20 cellular contexts compared by ENCODE assay signal in the genomic region with DNA sequence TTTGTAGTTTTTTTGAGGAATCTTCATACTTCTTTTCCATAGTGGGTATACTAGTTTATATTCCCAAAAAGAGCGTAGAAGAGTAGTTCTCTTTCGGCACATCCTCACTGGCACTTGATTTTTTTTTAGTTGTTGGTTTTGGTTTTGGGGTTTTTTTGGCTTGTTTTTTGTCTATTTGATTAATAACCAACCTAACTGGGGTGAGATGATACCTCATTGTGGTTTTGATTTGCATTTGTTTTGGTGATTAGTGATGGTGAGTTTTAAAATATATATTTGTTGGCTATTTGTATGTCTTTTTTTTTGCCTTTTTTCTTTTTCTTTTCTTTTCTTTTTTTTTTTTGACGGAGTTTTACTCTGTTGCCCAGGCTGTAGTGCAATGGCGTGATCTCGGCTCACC.
DNase-seq lines count a peak whose midpoint lies in the region; ATAC-seq lines count a peak whose summit lies in the region.
"Had no signal": no experiment of that assay in that cellular context is flagged by ENCODE, and none has a peak within 500 bp of the region (broad histone marks: within the 10 kb centered on the region; RNA-seq: fewer than 3 reads in every experiment).

No MANE protein-coding gene starts in this region.

- peaks cover 3 to 7% of the 10 kb centered on the region in 2 donors for H3K36me3 Mint-ChIP-seq in activated T-cell treated with anti-CD3 and anti-CD28 coated beads, Interleukin-2, amount 50 U/mL, for 72 hours (ENCODE audit: insufficient read depth in 2 of 2)
- H3K36me3 Mint-ChIP-seq in activated T-cell treated with anti-CD3 and anti-CD28 coated beads, Interleukin-2, amount 50 U/mL, for 4 hours (ENCODE audit: insufficient read depth), result peaks cover 4% of the 10 kb centered on the region
- H3K36me3 Mint-ChIP-seq in activated naive CD8-positive, alpha-beta T cell treated with anti-CD3 and anti-CD28 coated beads for 36 hours, result peaks cover 9% of the 10 kb centered on the region
- peaks cover 6% of the 10 kb centered on the region for H3K36me3 Mint-ChIP-seq in activated naive CD8-positive, alpha-beta T cell treated with anti-CD3 and anti-CD28 coated beads, Interleukin-2, amount 50 U/mL, for 24 hours (ENCODE audit: low read depth)
- H3K36me3 Mint-ChIP-seq in stimulated activated naive B cell treated with anti-CD40 and anti-IgM and Interleukin-4, amounts not matched to agents 10 μg/mL and 1 μg/mL and 100 μg/mL, for 72 hours, result peaks cover 3 to 6% of the 10 kb centered on the region in 2 donors

- no peaks in the 10 kb centered on the region for H3K27me3 Mint-ChIP-seq in activated T-cell treated with anti-CD3 and anti-CD28 coated beads, Interleukin-2, amount 50 U/mL, for 72 hours (ENCODE audit: low read depth)
- no peaks in the 10 kb centered on the region for H3K27me3 Mint-ChIP-seq in activated T-cell treated with anti-CD3 and anti-CD28 coated beads, Interleukin-2, amount 50 U/mL, for 4 hours (ENCODE audit: low read depth)
- no peaks in the 10 kb centered on the region for H3K27me3 Mint-ChIP-seq in activated naive CD8-positive, alpha-beta T cell treated with anti-CD3 and anti-CD28 coated beads for 36 hours
- H3K27me3 Mint-ChIP-seq in activated naive CD8-positive, alpha-beta T cell treated with anti-CD3 and anti-CD28 coated beads, Interleukin-2, amount 50 U/mL, for 24 hours, result no peaks in the 10 kb centered on the region
- no peaks in the 10 kb centered on the region for H3K27me3 Mint-ChIP-seq in stimulated activated naive B cell treated with anti-CD40 and anti-IgM and Interleukin-4, amounts not matched to agents 10 μg/mL and 1 μg/mL and 100 μg/mL, for 72 hours
- H3K27me3 Mint-ChIP-seq: B cell; CD4-positive, alpha-beta memory T cell; CD4-positive, CD25-positive, alpha-beta regulatory T cell; CD8-positive, alpha-beta memory T cell had no signal

- DNase-seq in activated T-cell treated with anti-CD3 and anti-CD28 coated beads, Interleukin-2, amount 50 U/mL, for 72 hours, result no peak
- DNase-seq in activated T-cell treated with anti-CD3 and anti-CD28 coated beads, Interleukin-2, amount 50 U/mL, for 4 hours, result no peak
- no peak for DNase-seq in activated naive CD8-positive, alpha-beta T cell treated with anti-CD3 and anti-CD28 coated beads for 36 hours
- no peak for DNase-seq in activated naive CD8-positive, alpha-beta T cell treated with anti-CD3 and anti-CD28 coated beads, Interleukin-2, amount 50 U/mL, for 24 hours
- no peak for DNase-seq in stimulated activated naive B cell treated with anti-CD40 and anti-IgM and Interleukin-4, amounts not matched to agents 10 μg/mL and 1 μg/mL and 100 μg/mL, for 72 hours
- DNase-seq in SKM-1 treated with dmso at 0.1 percent for 144 hours (lab: John Stamatoyannopoulos, UW; ENCODE audit: unreplicated experiment), result no peak
- DNase-seq: AML-193; CD4-positive, alpha-beta memory T cell; CD4-positive, CD25-positive, alpha-beta regulatory T cell; CD8-positive, alpha-beta memory T cell; COR-L47; DMS 273 treated with DMSO at 0.1 percent for 48 hours; DMS153; DMS53; DMS79; DND-41; EL; GDM1 had no signal

- peaks cover 2 to 9% of the 10 kb centered on the region in 2 donors for H3K9me3 Mint-ChIP-seq in activated T-cell treated with anti-CD3 and anti-CD28 coated beads, Interleukin-2, amount 50 U/mL, for 72 hours
- peaks cover 16% of the 10 kb centered on the region for H3K9me3 Mint-ChIP-seq in activated T-cell treated with anti-CD3 and anti-CD28 coated beads, Interleukin-2, amount 50 U/mL, for 4 hours
- H3K9me3 Mint-ChIP-seq in activated naive CD8-positive, alpha-beta T cell treated with anti-CD3 and anti-CD28 coated beads for 36 hours, result peaks cover 11% of the 10 kb centered on the region
- H3K9me3 Mint-ChIP-seq in activated naive CD8-positive, alpha-beta T cell treated with anti-CD3 and anti-CD28 coated beads, Interleukin-2, amount 50 U/mL, for 24 hours, result peaks cover 16% of the 10 kb centered on the region
- H3K9me3 Mint-ChIP-seq in stimulated activated naive B cell treated with anti-CD40 and anti-IgM and Interleukin-4, amounts not matched to agents 10 μg/mL and 1 μg/mL and 100 μg/mL, for 72 hours, result peaks cover 0 to 5% of the 10 kb centered on the region in 2 donors

- H3K4me3 Mint-ChIP-seq in activated T-cell treated with anti-CD3 and anti-CD28 coated beads, Interleukin-2, amount 50 U/mL, for 72 hours, result no peak overlapping the region
- no peak overlapping the region for H3K4me3 Mint-ChIP-seq in activated T-cell treated with anti-CD3 and anti-CD28 coated beads, Interleukin-2, amount 50 U/mL, for 4 hours
- no peak overlapping the region for H3K4me3 Mint-ChIP-seq in activated naive CD8-positive, alpha-beta T cell treated with anti-CD3 and anti-CD28 coated beads for 36 hours
- no peak overlapping the region for H3K4me3 Mint-ChIP-seq in activated naive CD8-positive, alpha-beta T cell treated with anti-CD3 and anti-CD28 coated beads, Interleukin-2, amount 50 U/mL, for 24 hours
- no peak overlapping the region for H3K4me3 Mint-ChIP-seq in stimulated activated naive B cell treated with anti-CD40 and anti-IgM and Interleukin-4, amounts not matched to agents 10 μg/mL and 1 μg/mL and 100 μg/mL, for 72 hours
- H3K4me3 Mint-ChIP-seq: B cell; CD4-positive, alpha-beta memory T cell; CD4-positive, CD25-positive, alpha-beta regulatory T cell; CD8-positive, alpha-beta memory T cell had no signal

- peak overlapping the region; percentile 11 for H3K27ac Mint-ChIP-seq in activated T-cell treated with anti-CD3 and anti-CD28 coated beads, Interleukin-2, amount 50 U/mL, for 72 hours
- H3K27ac Mint-ChIP-seq in activated naive CD8-positive, alpha-beta T cell treated with anti-CD3 and anti-CD28 coated beads for 36 hours, result peak overlapping the region; percentile 14
- H3K27ac Mint-ChIP-seq in activated naive CD8-positive, alpha-beta T cell treated with anti-CD3 and anti-CD28 coated beads, Interleukin-2, amount 50 U/mL, for 24 hours, result no peak overlapping the region
- H3K27ac Mint-ChIP-seq in stimulated activated naive B cell treated with anti-CD40 and anti-IgM and Interleukin-4, amounts not matched to agents 10 μg/mL and 1 μg/mL and 100 μg/mL, for 72 hours, result peak overlapping the region; percentile 5
- H3K27ac Mint-ChIP-seq: B cell; CD4-positive, alpha-beta memory T cell; CD4-positive, CD25-positive, alpha-beta regulatory T cell had no signal

- peaks cover 49% of the 10 kb centered on the region for H3K4me1 Mint-ChIP-seq in activated T-cell treated with anti-CD3 and anti-CD28 coated beads, Interleukin-2, amount 50 U/mL, for 72 hours (ENCODE audit: low read depth)
- peaks cover 37% of the 10 kb centered on the region for H3K4me1 Mint-ChIP-seq in activated T-cell treated with anti-CD3 and anti-CD28 coated beads, Interleukin-2, amount 50 U/mL, for 4 hours (ENCODE audit: low read depth)
- peaks cover 18% of the 10 kb centered on the region for H3K4me1 Mint-ChIP-seq in activated naive CD8-positive, alpha-beta T cell treated with anti-CD3 and anti-CD28 coated beads for 36 hours
- peaks cover 42% of the 10 kb centered on the region for H3K4me1 Mint-ChIP-seq in activated naive CD8-positive, alpha-beta T cell treated with anti-CD3 and anti-CD28 coated beads, Interleukin-2, amount 50 U/mL, for 24 hours
- H3K4me1 Mint-ChIP-seq in stimulated activated naive B cell treated with anti-CD40 and anti-IgM and Interleukin-4, amounts not matched to agents 10 μg/mL and 1 μg/mL and 100 μg/mL, for 72 hours, result peaks cover 26 to 35% of the 10 kb centered on the region in 2 donors

- ATAC-seq in activated T-cell treated with anti-CD3 and anti-CD28 coated beads, Interleukin-2, amount 50 U/mL, for 72 hours (replicated peaks in 1 of 2), result no peak
- ATAC-seq in activated T-cell treated with anti-CD3 and anti-CD28 coated beads, Interleukin-2, amount 50 U/mL, for 4 hours, result no peak
- ATAC-seq in activated naive CD8-positive, alpha-beta T cell treated with anti-CD3 and anti-CD28 coated beads, Interleukin-2, amount 50 U/mL, for 24 hours, result no peak
- ATAC-seq in stimulated activated naive B cell treated with anti-CD40 and anti-IgM and Interleukin-4, amounts not matched to agents 10 μg/mL and 1 μg/mL and 100 μg/mL, for 72 hours (replicated peaks), result no peak
- ATAC-seq: A549 had no signal
